In the genomic region with DNA sequence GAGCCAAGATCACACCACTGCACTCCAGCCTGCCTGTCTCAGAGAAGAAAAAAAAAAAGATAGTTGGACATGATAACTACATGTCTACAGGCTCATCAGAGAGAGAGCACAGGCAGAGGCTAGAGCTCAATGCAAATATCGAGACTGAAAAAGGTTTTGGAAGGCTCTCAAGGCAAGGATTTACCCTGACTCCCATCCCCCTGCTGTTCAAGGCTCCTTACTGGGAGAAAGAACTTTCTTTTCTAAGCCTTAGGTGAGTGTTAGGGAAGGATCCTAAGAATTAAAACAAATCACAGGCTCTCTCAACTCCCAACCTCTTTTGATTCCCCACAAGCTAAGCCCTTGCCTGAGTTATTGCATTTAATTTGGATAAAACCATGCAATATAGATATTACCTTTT, we compare ENCODE assay signal across 27 cellular contexts.
"Had no signal": no experiment of that assay in that cellular context is flagged by ENCODE, and none has a peak within 500 bp of the region (broad histone marks: within the 10 kb centered on the region; RNA-seq: fewer than 3 reads in every experiment).

No MANE protein-coding gene starts in this region.

- H3K9me3 Mint-ChIP-seq: stimulated activated memory B cell treated with anti-CD40 and anti-IgM and Interleukin-4, amounts not matched to agents 10 μg/mL and 1 μg/mL and 100 μg/mL, for 72 hours; stimulated activated naive B cell treated with anti-CD40 and anti-IgM and Interleukin-4, amounts not matched to agents 10 μg/mL and 1 μg/mL and 100 μg/mL, for 72 hours; stimulated activated naive CD8-positive, alpha-beta T cell treated with anti-CD3 and anti-CD28 coated beads, Interleukin-15, amount 100 ng/mL, for 72 hours; type B pancreatic cell had no signal

- ATAC-seq: stimulated activated effector memory CD8-positive, alpha-beta T cell treated with anti-CD3 and anti-CD28 coated beads, Interleukin-12 subunit alpha, Interleukin-12 subunit beta, amount 100 ng/mL, for 72 hours; stimulated activated memory B cell treated with anti-CD40 and anti-IgM and Interleukin-4, amounts not matched to agents 10 μg/mL and 1 μg/mL and 100 μg/mL, for 72 hours; stimulated activated naive B cell treated with anti-CD40 and anti-IgM and Interleukin-4, amounts not matched to agents 10 μg/mL and 1 μg/mL and 100 μg/mL, for 72 hours; stimulated activated naive CD8-positive, alpha-beta T cell treated with anti-CD3 and anti-CD28 coated beads, Interleukin-15, amount 100 ng/mL, for 72 hours; stimulated activated naive CD8-positive, alpha-beta T cell treated with anti-CD3 and anti-CD28 coated beads, Interleukin-15, Interleukin-2, amounts not matched to agents 100 U/mL and 50 U/mL, for 24 hours; upper lobe of right lung had no signal

- DNase-seq: stimulated activated CD4-positive, alpha-beta T cell treated with anti-CD3 and anti-CD28 coated beads, Interleukin-2, amount 100 ng/mL, for 48 hours; stimulated activated CD4-positive, alpha-beta T cell treated with anti-CD3 and anti-CD28 coated beads, Interleukin-4, amount 100 ng/mL, for 1 hour; stimulated activated CD4-positive, alpha-beta T cell treated with anti-CD3 and anti-CD28 coated beads, Interleukin-4, amount 100 ng/mL, for 24 hours; stimulated activated CD4-positive, alpha-beta T cell treated with anti-CD3 and anti-CD28 coated beads, Interleukin-4, amount 100 ng/mL, for 4 hours; stimulated activated CD8-positive, alpha-beta memory T cell treated with anti-CD3 and anti-CD28 coated beads, Interleukin-4, amount 100 ng/mL, for 48 hours; stimulated activated naive B cell treated with anti-CD40 and anti-IgM and Interleukin-4, amounts not matched to agents 10 μg/mL and 1 μg/mL and 100 μg/mL, for 72 hours; stimulated activated naive CD4-positive, alpha-beta T cell; stimulated activated naive CD4-positive, alpha-beta T cell treated with Interleukin-2 at 50 U/mL for 16 hours; stimulated activated naive CD8-positive, alpha-beta T cell treated with anti-CD3 and anti-CD28 coated beads, Interleukin-15, amount 100 ng/mL, for 72 hours; stimulated activated naive CD8-positive, alpha-beta T cell treated with anti-CD3 and anti-CD28 coated beads, Interleukin-15, Interleukin-2, amounts not matched to agents 100 U/mL and 50 U/mL, for 24 hours; stomach; substantia nigra; testis; thyroid gland; tibial artery; transverse colon; upper lobe of left lung; upper lobe of right lung; uterus had no signal

- H3K36me3 ChIP-seq: stomach, suprapubic skin, thoracic aorta, thyroid gland, tibial artery, tibial nerve, transverse colon, upper lobe of left lung, upper lobe of right lung, uterus, vagina had no signal

- H3K4me1 ChIP-seq: stomach, suprapubic skin, testis, thyroid gland, tibial artery, tibial nerve, transverse colon, upper lobe of left lung, upper lobe of right lung, uterus, vagina had no signal

- H3K9me3 ChIP-seq: stomach, suprapubic skin, testis, thoracic aorta, thyroid gland, tibial artery, tibial nerve, transverse colon, upper lobe of left lung, upper lobe of right lung, uterus, vagina had no signal

- H3K27me3 Mint-ChIP-seq: stimulated activated memory B cell treated with anti-CD40 and anti-IgM and Interleukin-4, amounts not matched to agents 10 μg/mL and 1 μg/mL and 100 μg/mL, for 72 hours; stimulated activated naive B cell treated with anti-CD40 and anti-IgM and Interleukin-4, amounts not matched to agents 10 μg/mL and 1 μg/mL and 100 μg/mL, for 72 hours; stimulated activated naive CD8-positive, alpha-beta T cell treated with anti-CD3 and anti-CD28 coated beads, Interleukin-15, amount 100 ng/mL, for 72 hours; stimulated activated naive CD8-positive, alpha-beta T cell treated with anti-CD3 and anti-CD28 coated beads, Interleukin-15, Interleukin-2, amounts not matched to agents 100 ng/mL and 50 ng/mL, for 24 hours; type B pancreatic cell had no signal

- H3K27me3 ChIP-seq: stomach, suprapubic skin, testis, thyroid gland, tibial artery, tibial nerve, transverse colon, upper lobe of left lung, upper lobe of right lung, uterus, vagina had no signal

- H3K27ac ChIP-seq: stomach, suprapubic skin, testis, thoracic aorta, thyroid gland, tibial artery, tibial nerve, transverse colon, upper lobe of left lung, upper lobe of right lung, uterus, vagina had no signal

- H3K4me3 Mint-ChIP-seq: stimulated activated effector memory CD8-positive, alpha-beta T cell treated with anti-CD3 and anti-CD28 coated beads, Interleukin-12 subunit alpha, Interleukin-12 subunit beta, amount 100 ng/mL, for 72 hours; stimulated activated memory B cell treated with anti-CD40 and anti-IgM and Interleukin-4, amounts not matched to agents 10 μg/mL and 1 μg/mL and 100 μg/mL, for 72 hours; stimulated activated naive B cell treated with anti-CD40 and anti-IgM and Interleukin-4, amounts not matched to agents 10 μg/mL and 1 μg/mL and 100 μg/mL, for 72 hours; stimulated activated naive CD8-positive, alpha-beta T cell treated with anti-CD3 and anti-CD28 coated beads, Interleukin-15, amount 100 ng/mL, for 72 hours; stimulated activated naive CD8-positive, alpha-beta T cell treated with anti-CD3 and anti-CD28 coated beads, Interleukin-15, Interleukin-2, amounts not matched to agents 100 ng/mL and 50 ng/mL, for 24 hours; type B pancreatic cell had no signal

- H3K27ac Mint-ChIP-seq: stimulated activated effector memory CD8-positive, alpha-beta T cell treated with anti-CD3 and anti-CD28 coated beads, Interleukin-12 subunit alpha, Interleukin-12 subunit beta, amount 100 ng/mL, for 72 hours; stimulated activated memory B cell treated with anti-CD40 and anti-IgM and Interleukin-4, amounts not matched to agents 10 μg/mL and 1 μg/mL and 100 μg/mL, for 72 hours; stimulated activated naive B cell treated with anti-CD40 and anti-IgM and Interleukin-4, amounts not matched to agents 10 μg/mL and 1 μg/mL and 100 μg/mL, for 72 hours; stimulated activated naive CD8-positive, alpha-beta T cell treated with anti-CD3 and anti-CD28 coated beads, Interleukin-15, amount 100 ng/mL, for 72 hours; stimulated activated naive CD8-positive, alpha-beta T cell treated with anti-CD3 and anti-CD28 coated beads, Interleukin-15, Interleukin-2, amounts not matched to agents 100 ng/mL and 50 ng/mL, for 24 hours; type B pancreatic cell had no signal

- H3K36me3 Mint-ChIP-seq: stimulated activated effector memory CD8-positive, alpha-beta T cell treated with anti-CD3 and anti-CD28 coated beads, Interleukin-12 subunit alpha, Interleukin-12 subunit beta, amount 100 ng/mL, for 72 hours; stimulated activated memory B cell treated with anti-CD40 and anti-IgM and Interleukin-4, amounts not matched to agents 10 μg/mL and 1 μg/mL and 100 μg/mL, for 72 hours; stimulated activated naive B cell treated with anti-CD40 and anti-IgM and Interleukin-4, amounts not matched to agents 10 μg/mL and 1 μg/mL and 100 μg/mL, for 72 hours; type B pancreatic cell had no signal

- H3K4me1 Mint-ChIP-seq: stimulated activated effector memory CD8-positive, alpha-beta T cell treated with anti-CD3 and anti-CD28 coated beads, Interleukin-12 subunit alpha, Interleukin-12 subunit beta, amount 100 ng/mL, for 72 hours; stimulated activated memory B cell treated with anti-CD40 and anti-IgM and Interleukin-4, amounts not matched to agents 10 μg/mL and 1 μg/mL and 100 μg/mL, for 72 hours; stimulated activated naive B cell treated with anti-CD40 and anti-IgM and Interleukin-4, amounts not matched to agents 10 μg/mL and 1 μg/mL and 100 μg/mL, for 72 hours; stimulated activated naive CD8-positive, alpha-beta T cell treated with anti-CD3 and anti-CD28 coated beads, Interleukin-15, amount 100 ng/mL, for 72 hours had no signal

- H3K4me3 ChIP-seq: stomach, suprapubic skin, testis, thoracic aorta, thyroid gland, tibial artery, tibial nerve, transverse colon, upper lobe of left lung, upper lobe of right lung, uterus, vagina had no signal
